In the genomic region with DNA sequence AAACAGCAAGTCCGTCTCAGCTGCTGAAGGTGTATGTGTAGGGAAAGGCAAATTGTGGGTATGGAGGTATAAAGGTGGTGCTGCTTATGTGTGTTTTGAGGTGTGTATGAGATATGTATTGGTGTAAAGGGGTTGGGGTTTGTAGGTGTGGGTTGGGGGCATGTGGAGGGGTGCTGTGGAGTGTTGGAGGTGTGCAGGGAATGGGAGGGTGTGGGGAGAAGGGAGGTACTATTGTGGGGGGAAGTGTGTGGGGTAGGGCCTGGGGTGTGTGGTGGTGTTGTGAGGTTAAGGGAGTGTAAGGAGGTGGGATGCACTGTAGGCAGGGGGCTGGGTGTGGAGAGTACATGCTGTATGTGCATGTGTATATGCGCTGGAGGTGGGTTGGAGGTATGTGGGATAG, we compare ENCODE assay signal across 9 cellular contexts. TPM values are rescaled to one million over a fixed set of nuclear protein-coding genes. Genes with fewer than 3 reads are reported as not detected.
DNase-seq lines count a peak whose midpoint lies in the region; ATAC-seq, FAIRE-seq and TF ChIP-seq lines count a peak whose summit lies in the region.
"Had no signal": no experiment of that assay in that cellular context is flagged by ENCODE, and none has a peak within 500 bp of the region (broad histone marks: within the 10 kb centered on the region; RNA-seq: fewer than 3 reads in every experiment).

No MANE protein-coding gene starts in this region.

- H3K27me3 ChIP-seq in upper lobe of right lung = no peaks in the 10 kb centered on the region

- no peak for FAIRE-seq in D721Med (lab: Jason Lieb, UNC)

- TF ChIP-seq CTCF in upper lobe of right lung (IDR thresholded peaks at IDR 0.05) (no peak), D721Med (IDR thresholded peaks at IDR 0.05; ENCODE audit: insufficient read depth, missing control alignments) (no peak)

- H3K36me3 Mint-ChIP-seq in activated naive CD4-positive, alpha-beta T cell treated with anti-CD3 and anti-CD28 coated beads, Interleukin-2, amount 50 U/mL, for 24 hours = peaks cover 17% of the 10 kb centered on the region
- H3K36me3 Mint-ChIP-seq in dendritic cell treated with granulocyte-macrophage colony-stimulating factor and Interleukin-4, amounts not matched to agents 40 ng/mL and 50 ng/mL, for 4 days (ENCODE audit: low read depth) = peaks cover 58% of the 10 kb centered on the region
- H3K36me3 Mint-ChIP-seq in naive thymus-derived CD8-positive, alpha-beta T cell = peaks cover 0 to 27% (median 8%) of the 10 kb centered on the region in 3 donors

- peaks cover 82% of the 10 kb centered on the region for H3K4me1 Mint-ChIP-seq in activated naive CD4-positive, alpha-beta T cell treated with anti-CD3 and anti-CD28 coated beads, Interleukin-2, amount 50 U/mL, for 24 hours
- H3K4me1 Mint-ChIP-seq in dendritic cell treated with granulocyte-macrophage colony-stimulating factor and Interleukin-4, amounts not matched to agents 40 ng/mL and 50 ng/mL, for 4 days (ENCODE audit: low read depth) = peaks cover 90% of the 10 kb centered on the region
- peaks cover 43 to 84% (median 81%) of the 10 kb centered on the region in 4 donors for H3K4me1 Mint-ChIP-seq in naive thymus-derived CD8-positive, alpha-beta T cell

- ATAC-seq in naive thymus-derived CD8-positive, alpha-beta T cell = no peak
- no peak for ATAC-seq in upper lobe of right lung

- DNase-seq in activated naive CD4-positive, alpha-beta T cell treated with anti-CD3 and anti-CD28 coated beads, Interleukin-2, amount 50 U/mL, for 16 hours = no peak
- DNase-seq in naive thymus-derived CD8-positive, alpha-beta T cell = no peak
- DNase-seq in upper lobe of right lung (no peak), anterior cingulate cortex (lab: John Stamatoyannopoulos, UW) (no peak), D721Med (ENCODE audit: insufficient read length, low spot score) (no peak), NCI-H2081 (lab: John Stamatoyannopoulos, UW) (no peak)
- DNase-seq: NCI-H446 treated with DMSO at 0.1 percent for 48 hours had no signal

- no peaks in the 10 kb centered on the region for H3K9me3 ChIP-seq in upper lobe of right lung

- H3K9me3 Mint-ChIP-seq in activated naive CD4-positive, alpha-beta T cell treated with anti-CD3 and anti-CD28 coated beads, Interleukin-2, amount 50 U/mL, for 24 hours = no peaks in the 10 kb centered on the region
- peaks cover 6% of the 10 kb centered on the region for H3K9me3 Mint-ChIP-seq in dendritic cell treated with granulocyte-macrophage colony-stimulating factor and Interleukin-4, amounts not matched to agents 40 ng/mL and 50 ng/mL, for 4 days
- H3K9me3 Mint-ChIP-seq in naive thymus-derived CD8-positive, alpha-beta T cell = no peaks in the 10 kb centered on the region

- no peak overlapping the region for H3K4me3 ChIP-seq in upper lobe of right lung

- peak overlapping the region; percentile 85 for H3K27ac Mint-ChIP-seq in activated naive CD4-positive, alpha-beta T cell treated with anti-CD3 and anti-CD28 coated beads, Interleukin-2, amount 50 U/mL, for 24 hours
- peak overlapping the region; percentile 79 for H3K27ac Mint-ChIP-seq in dendritic cell treated with granulocyte-macrophage colony-stimulating factor and Interleukin-4, amounts not matched to agents 40 ng/mL and 50 ng/mL, for 4 days
- H3K27ac Mint-ChIP-seq in naive thymus-derived CD8-positive, alpha-beta T cell = peak overlapping the region in 7 of 10 donors; percentile 17 to 92 (median 60)

- intact Hi-C loops in dendritic cell treated with granulocyte-macrophage colony-stimulating factor and Interleukin-4, amounts not matched to agents 40 ng/mL and 50 ng/mL, for 4 days (cut with micrococcal nuclease) = no loop called here
- intact Hi-C loops in upper lobe of right lung (cut with DNase I) = no loop called here

- H3K27me3 Mint-ChIP-seq in activated naive CD4-positive, alpha-beta T cell treated with anti-CD3 and anti-CD28 coated beads, Interleukin-2, amount 50 U/mL, for 24 hours = no peaks in the 10 kb centered on the region
- H3K27me3 Mint-ChIP-seq in dendritic cell treated with granulocyte-macrophage colony-stimulating factor and Interleukin-4, amounts not matched to agents 40 ng/mL and 50 ng/mL, for 4 days = no peaks in the 10 kb centered on the region
- H3K27me3 Mint-ChIP-seq in naive thymus-derived CD8-positive, alpha-beta T cell = no peaks in the 10 kb centered on the region

- no peaks in the 10 kb centered on the region for H3K36me3 ChIP-seq in upper lobe of right lung

- POLR2A ChIA-PET in naive thymus-derived CD8-positive, alpha-beta T cell (lab: Charles Lee) = no interaction called here

- H3K27ac ChIP-seq in upper lobe of right lung = peak overlapping the region; percentile 36

- peaks cover 65% of the 10 kb centered on the region for H3K4me1 ChIP-seq in upper lobe of right lung

- H3K4me3 Mint-ChIP-seq in activated naive CD4-positive, alpha-beta T cell treated with anti-CD3 and anti-CD28 coated beads, Interleukin-2, amount 50 U/mL, for 24 hours = peak overlapping the region; percentile 57
- no peak overlapping the region for H3K4me3 Mint-ChIP-seq in dendritic cell treated with granulocyte-macrophage colony-stimulating factor and Interleukin-4, amounts not matched to agents 40 ng/mL and 50 ng/mL, for 4 days
- H3K4me3 Mint-ChIP-seq in naive thymus-derived CD8-positive, alpha-beta T cell = peak overlapping the region in 5 of 10 donors; percentile 18 to 71 (median 28)

RNA-seq across cellular contexts. Expression of a gene that starts 15.7 kb away (rescaled TPM):
- total RNA-seq in naive thymus-derived CD8-positive, alpha-beta T cell = 10 to 100 TPM; 58.8 to 59.5 TPM
- 100 to 1,000 TPM in 2 of 3 donors, 10 to 100 TPM in 1; 81.9 to 106 (median 106) TPM for polyA plus RNA-seq in naive thymus-derived CD8-positive, alpha-beta T cell
- 42.1 TPM for total RNA-seq in upper lobe of right lung

RNA-seq across cellular contexts. Expression of a gene that starts 18.7 kb away (rescaled TPM):
- total RNA-seq in naive thymus-derived CD8-positive, alpha-beta T cell = 10 to 100 TPM; 40.7 to 46.0 TPM
- polyA plus RNA-seq in naive thymus-derived CD8-positive, alpha-beta T cell = 1 to 10 TPM in 2 of 3 donors, under 1 TPM in 1; 0.89 to 2.8 (median 1.9) TPM
- 116 TPM for total RNA-seq in upper lobe of right lung
